In the genomic region with DNA sequence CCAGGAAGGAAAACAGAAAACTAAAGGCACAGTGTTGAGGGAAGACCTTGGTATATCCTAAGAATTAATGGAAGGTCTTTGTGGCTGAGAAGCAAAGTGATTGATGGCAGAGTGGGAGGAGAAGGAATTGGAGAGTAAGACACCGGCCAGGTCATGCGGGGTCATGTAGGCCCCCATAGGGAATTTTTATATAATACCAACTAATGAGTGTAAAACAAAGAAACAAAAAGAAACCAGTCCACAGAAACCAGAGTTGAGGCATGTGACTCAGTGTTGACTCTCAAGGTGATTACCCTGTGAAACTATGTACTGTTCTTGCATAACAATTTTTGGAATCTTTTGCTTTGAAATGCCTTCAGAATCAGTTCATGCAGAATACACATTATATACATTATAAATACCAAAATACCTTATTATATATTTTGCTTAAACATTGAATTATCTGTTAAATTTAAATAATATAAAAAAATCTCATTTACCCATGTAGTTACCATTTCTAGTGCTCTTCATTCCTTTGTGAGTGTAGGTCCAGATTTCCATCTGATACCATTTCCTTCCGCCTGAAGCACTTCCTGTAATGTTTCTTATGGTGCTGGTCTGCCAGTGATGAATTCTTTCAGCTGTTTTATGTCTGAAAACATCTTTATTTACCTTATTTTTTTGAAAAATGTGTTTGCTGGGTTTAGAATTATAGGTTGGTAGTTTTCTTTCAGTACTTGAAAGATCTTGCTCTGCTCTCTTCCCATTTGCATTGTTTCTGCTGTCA, we compare ENCODE assay signal across 1 cellular context.
A peak's percentile ranks its signal among the peaks of the same experiment; 100 is the strongest.
TF ChIP-seq lines count a peak whose summit lies in the region.

No MANE protein-coding gene starts in this region.

TF ChIP-seq in HepG2, 621 proteins besides CTCF, POLR2A, EP300 and RAD21 (continued from another document):
- TF ChIP-seq ZBTB20 (CRISPR knock-in tag; IDR thresholded peaks at IDR 0.05; ENCODE audit: borderline replicate concordance, low read depth) = no peak
- TF ChIP-seq SCMH1 (CRISPR knock-in tag; IDR thresholded peaks at IDR 0.05; ENCODE audit: borderline replicate concordance) = no peak
- no peak for TF ChIP-seq ZFP41 (CRISPR knock-in tag; IDR thresholded peaks at IDR 0.05; ENCODE audit: borderline replicate concordance)
- TF ChIP-seq DMAP1 (CRISPR knock-in tag; IDR thresholded peaks at IDR 0.05) = no peak
- TF ChIP-seq ZNF224 (CRISPR knock-in tag; IDR thresholded peaks at IDR 0.05) = no peak
- TF ChIP-seq KAT8 (CRISPR knock-in tag; IDR thresholded peaks at IDR 0.05) = no peak
- TF ChIP-seq SOX5 (CRISPR knock-in tag; IDR thresholded peaks at IDR 0.05; ENCODE audit: borderline replicate concordance) = peak; percentile 74; the same call in 1 of the 2 replicates
- peak; percentile 49; the same call in 1 of the 2 replicates for TF ChIP-seq BHLHE40 (IDR thresholded peaks at IDR 0.05; ENCODE audit: low read length)
- TF ChIP-seq PAWR (CRISPR knock-in tag; IDR thresholded peaks at IDR 0.05; ENCODE audit: borderline replicate concordance) = no peak
- TF ChIP-seq MAFF (IDR thresholded peaks at IDR 0.05; ENCODE audit: low read depth, low read length) = no peak
